13 cellular contexts compared by ENCODE assay signal in the genomic region with DNA sequence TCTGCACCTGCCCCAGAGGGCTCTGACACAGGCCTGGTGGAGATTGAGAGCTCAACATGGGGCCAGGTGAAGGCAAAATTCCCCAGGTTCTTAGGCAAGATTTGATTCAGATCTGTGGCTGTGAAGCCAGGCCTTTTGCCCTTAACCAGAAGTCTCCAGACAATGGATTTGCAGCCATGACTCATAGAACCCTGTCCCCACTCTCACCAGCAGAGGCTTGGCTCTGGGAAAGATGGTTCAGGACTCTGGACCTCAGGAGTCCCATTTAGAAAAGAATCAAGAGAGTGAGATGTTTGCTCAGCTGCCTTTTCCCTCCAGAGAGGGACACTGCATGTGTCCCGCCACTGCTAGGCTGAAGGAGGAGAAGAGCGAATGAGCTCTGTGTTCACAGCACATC.
DNase-seq lines count a peak whose midpoint lies in the region; ATAC-seq and TF ChIP-seq lines count a peak whose summit lies in the region.
"Had no signal": no experiment of that assay in that cellular context is flagged by ENCODE, and none has a peak within 500 bp of the region (broad histone marks: within the 10 kb centered on the region; RNA-seq: fewer than 3 reads in every experiment).

No MANE protein-coding gene starts in this region.

- no peaks in the 10 kb centered on the region for H3F3A ChIP-seq in PC-3 (ENCODE audit: low read length, unreplicated experiment)

- H3K4me1 Mint-ChIP-seq in natural killer cell (peaks cover 72 to 74% of the 10 kb centered on the region in 2 donors), CD14-positive monocyte (no peaks in the 10 kb centered on the region)

- H3K9me3 ChIP-seq in PC-3 (ENCODE audit: low read length): no peaks in the 10 kb centered on the region
- H3K9me3 ChIP-seq: A549, adrenal gland, suprapubic skin had no signal

- no peaks in the 10 kb centered on the region for H3K9me2 ChIP-seq in PC-3 (replicated peaks; ENCODE audit: low read length)

- CTCF ChIA-PET in PC-3 (lab: Charles Lee): no interaction called here

- H3K36me3 Mint-ChIP-seq in natural killer cell: no peaks in the 10 kb centered on the region
- H3K36me3 Mint-ChIP-seq in CD14-positive monocyte: no peaks in the 10 kb centered on the region

- H3K9me3 Mint-ChIP-seq in natural killer cell (no peaks in the 10 kb centered on the region), CD14-positive monocyte (peaks cover 0 to 2% (median 0%) of the 10 kb centered on the region in 7 donors)

- TF ChIP-seq CTCF in natural killer cell (IDR thresholded peaks at IDR 0.05) (no peak), PC-3 (conservative IDR thresholded peaks at IDR 0.05; ENCODE audit: low read depth, low read length) (no peak), CD14-positive monocyte (IDR thresholded peaks at IDR 0.05) (no peak)

- H3K27me3 ChIP-seq in PC-3 (ENCODE audit: low read length): peaks cover 62% of the 10 kb centered on the region
- H3K27me3 ChIP-seq: adrenal gland, suprapubic skin had no signal

- no peaks in the 10 kb centered on the region for H3K27me3 Mint-ChIP-seq in natural killer cell (ENCODE audit: low read depth in 2 of 2)
- peaks cover 0 to 10% (median 1%) of the 10 kb centered on the region in 3 donors for H3K27me3 Mint-ChIP-seq in CD14-positive monocyte (ENCODE audit: low read depth in 3 of 3)

- H3K27ac Mint-ChIP-seq in natural killer cell (peak overlapping the region; percentile 87 to 95), CD14-positive monocyte (no peak overlapping the region)

- no peaks in the 10 kb centered on the region for H3K36me3 ChIP-seq in PC-3 (ENCODE audit: low read depth, low read length)
- H3K36me3 ChIP-seq: adrenal gland, suprapubic skin had no signal

- no peaks in the 10 kb centered on the region for H4K20me1 ChIP-seq in PC-3 (ENCODE audit: low read length)

- intact Hi-C loops in natural killer cell (cut with micrococcal nuclease) (loop anchor here (2.0 to 5.0 kb wide), 4 partner anchors 173 to 443 kb away; partner anchors contain the start of genes ANXA2 and ICE2), PC-3 (cut with micrococcal nuclease) (no loop called here), CD14-positive monocyte (cut with micrococcal nuclease) (no loop called here)

- no peak overlapping the region for H3K4me2 ChIP-seq in PC-3 (ENCODE audit: low read length)
- H3K4me2 ChIP-seq: A549 had no signal

- no peaks in the 10 kb centered on the region for H3K4me1 ChIP-seq in PC-3 (ENCODE audit: insufficient read depth, low read length)
- H3K4me1 ChIP-seq: A549 had no signal

- DNase-seq in NCI-H2107 treated with DMSO at 0.1 percent for 48 hours (lab: John Stamatoyannopoulos, UW; ENCODE audit: unreplicated experiment): peak; percentile 4
- no peak for DNase-seq in NCI-H2107 (lab: John Stamatoyannopoulos, UW)
- DNase-seq in NCI-H1092 (lab: John Stamatoyannopoulos, UW): peak; percentile 45
- peak; percentile 58 for DNase-seq in astrocyte of the hippocampus (ENCODE audit: low read depth, low spot score)
- DNase-seq in natural killer cell: no peak
- DNase-seq in PC-3: no peak
- no peak for DNase-seq in CD14-positive monocyte (ENCODE audit: low spot score)
- DNase-seq: NCI-H1105, T1000 had no signal

- no peak overlapping the region for H3K9ac ChIP-seq in PC-3 (ENCODE audit: low read length)

- POLR2A ChIA-PET in PC-3 (lab: Charles Lee; ENCODE audit: unreplicated experiment): no interaction called here

- no peak overlapping the region for H2AFZ ChIP-seq in PC-3 (ENCODE audit: low read length)

- no peak overlapping the region for H3K4me3 ChIP-seq in PC-3 (ENCODE audit: low read length)
- H3K4me3 ChIP-seq: A549, adrenal gland, suprapubic skin had no signal

- peak in 1 of 3 donors; percentile 2 for ATAC-seq in natural killer cell
- no peak for ATAC-seq in PC-3
- no peak for ATAC-seq in GM18511 (IDR thresholded peaks at IDR 0.05; ENCODE audit: unreplicated experiment)

- no TSS peak for BruUV-seq in PC-3 (replicated peaks; lab: Mats Ljungman, UMichigan)

- H3K4me3 Mint-ChIP-seq in natural killer cell: peak overlapping the region; percentile 90
- no peak overlapping the region for H3K4me3 Mint-ChIP-seq in CD14-positive monocyte

- H3K79me2 ChIP-seq in PC-3 (ENCODE audit: low read length): no peaks in the 10 kb centered on the region

- H3K27ac ChIP-seq in PC-3 (ENCODE audit: low read length): no peak overlapping the region
- H3K27ac ChIP-seq: A549, adrenal gland, suprapubic skin had no signal

Comparison
In these comparisons a context has a peak if more than half of its experiments do, and no peak if none do; other contexts are left out.
1. DNase-seq: peak in NCI-H2107 treated with DMSO at 0.1 percent for 48 hours (single experiment), NCI-H1092 (single experiment) and astrocyte of the hippocampus (single experiment); none in NCI-H2107 (single experiment), natural killer cell (single experiment), PC-3 (single experiment) and CD14-positive monocyte (single experiment).
2. H3K27ac Mint-ChIP-seq: peak in natural killer cell (2 of 2); none in CD14-positive monocyte (0 of 7).